In genomic region chr19:17244618-17245534, GRCh38 we compare ENCODE assay signal across 8 cellular contexts. TPM values are rescaled to one million over a fixed set of nuclear protein-coding genes. Genes with fewer than 3 reads are reported as not detected.
A peak's percentile ranks its signal among the peaks of the same experiment; 100 is the strongest.
DNase-seq lines count a peak whose midpoint lies in the region; ATAC-seq and TF ChIP-seq lines count a peak whose summit lies in the region.

No MANE protein-coding gene starts in this region.

- no peaks in the 10 kb centered on the region for H3K9me3 Mint-ChIP-seq in activated naive CD4-positive, alpha-beta T cell treated with anti-CD3 and anti-CD28 coated beads for 36 hours

- H3K36me3 Mint-ChIP-seq in activated naive CD4-positive, alpha-beta T cell treated with anti-CD3 and anti-CD28 coated beads for 36 hours (ENCODE audit: low read depth), result no peaks in the 10 kb centered on the region

- peaks cover 4% of the 10 kb centered on the region for H3K4me1 Mint-ChIP-seq in activated naive CD4-positive, alpha-beta T cell treated with anti-CD3 and anti-CD28 coated beads for 36 hours (ENCODE audit: low read depth)

- intact Hi-C loops in activated naive CD4-positive, alpha-beta T cell treated with anti-CD3 and anti-CD28 coated beads for 36 hours (cut with micrococcal nuclease), result no loop called here

- no peaks in the 10 kb centered on the region for H3K9me3 ChIP-seq in osteoblast (ENCODE audit: low read depth, low read length)

- no peak for TF ChIP-seq CTCF in osteoblast (IDR thresholded peaks at IDR 0.05; ENCODE audit: extremely low read depth, low read depth, low read length)

- H3K27me3 Mint-ChIP-seq in activated naive CD4-positive, alpha-beta T cell treated with anti-CD3 and anti-CD28 coated beads for 36 hours (ENCODE audit: low read depth), result no peaks in the 10 kb centered on the region

- CTCF ChIA-PET in activated naive CD4-positive, alpha-beta T cell treated with anti-CD3 and anti-CD28 coated beads for 36 hours (lab: Charles Lee), result interaction anchor here (1.2 kb wide), 1 partner anchor 14 kb away, joined by 3 read pairs; no protein-coding TSS in a partner anchor

- DNase-seq in activated naive CD4-positive, alpha-beta T cell treated with anti-CD3 and anti-CD28 coated beads for 36 hours, result no peak
- DNase-seq in activated naive CD4-positive, alpha-beta T cell (lab: John Stamatoyannopoulos, UW), result no peak
- DNase-seq in OCI-M1 (lab: John Stamatoyannopoulos, UW) (peak; percentile 43), epithelial cell of prostate (ENCODE audit: low read depth, low spot score) (no peak), osteoblast (ENCODE audit: insufficient read length, low spot score, missing footprints) (peak; percentile 93), hepatic stellate cell (ENCODE audit: low spot score) (no peak)

- ATAC-seq in HG02938 (IDR thresholded peaks at IDR 0.05; ENCODE audit: unreplicated experiment) (no peak), GM18858 (IDR thresholded peaks at IDR 0.05; ENCODE audit: unreplicated experiment) (no peak)

- H3K36me3 ChIP-seq in osteoblast (ENCODE audit: insufficient read depth, low read length), result peaks cover 2% of the 10 kb centered on the region

- H3K27me3 ChIP-seq in osteoblast (ENCODE audit: insufficient read depth, low read length), result no peaks in the 10 kb centered on the region

- H4K20me1 ChIP-seq in osteoblast (ENCODE audit: insufficient read depth, low read length), result peaks cover 26% of the 10 kb centered on the region

- peak overlapping the region; percentile 46 for H3K4me3 Mint-ChIP-seq in activated naive CD4-positive, alpha-beta T cell treated with anti-CD3 and anti-CD28 coated beads for 36 hours

- peak overlapping the region; percentile 91 for H3K4me3 ChIP-seq in osteoblast (ENCODE audit: insufficient read depth, low read length)

- peak overlapping the region; percentile 92 for H3K4me2 ChIP-seq in osteoblast (ENCODE audit: insufficient read depth, low read length)

- H3K27ac Mint-ChIP-seq in activated naive CD4-positive, alpha-beta T cell treated with anti-CD3 and anti-CD28 coated beads for 36 hours, result no peak overlapping the region

- H3K4me1 ChIP-seq in osteoblast (ENCODE audit: insufficient read depth, low read length), result peaks cover 32% of the 10 kb centered on the region

- H3K27ac ChIP-seq in epithelial cell of prostate (peak overlapping the region; percentile 84), osteoblast (ENCODE audit: low read depth, low read length) (no peak overlapping the region)

- H3K79me2 ChIP-seq in osteoblast (ENCODE audit: insufficient read depth, low read length), result peaks cover 46% of the 10 kb centered on the region

- no peak overlapping the region for H2AFZ ChIP-seq in osteoblast (ENCODE audit: low read length)

RNA-seq across cellular contexts. Expression of gene NR2F6, which starts 0.8 kb away (rescaled TPM):
- 1 to 10 TPM; 5.3 to 6.0 TPM for total RNA-seq in activated naive CD4-positive, alpha-beta T cell treated with anti-CD3 and anti-CD28 coated beads for 36 hours
- total RNA-seq in osteoblast, result 29.5 and 32.2 TPM in 2 replicates

RNA-seq across cellular contexts. Expression of gene OCEL1, which starts 18.9 kb away (rescaled TPM):
- total RNA-seq in activated naive CD4-positive, alpha-beta T cell treated with anti-CD3 and anti-CD28 coated beads for 36 hours, result 1 to 10 TPM; 8.7 to 9.3 TPM
- 2.4 and 3.3 TPM in 2 replicates for total RNA-seq in osteoblast

RNA-seq across cellular contexts. Expression of gene USHBP1, which starts 19.7 kb away (rescaled TPM):
- total RNA-seq in activated naive CD4-positive, alpha-beta T cell treated with anti-CD3 and anti-CD28 coated beads for 36 hours, result under 1 TPM in 1 of 2 experiments, not detected in 1; 0.20 TPM
- not detected in 2 replicates for total RNA-seq in osteoblast

RNA-seq across cellular contexts. Expression of gene BABAM1, which starts 22.4 kb away (rescaled TPM):
- total RNA-seq in activated naive CD4-positive, alpha-beta T cell treated with anti-CD3 and anti-CD28 coated beads for 36 hours, result 100 to 1,000 TPM; 108 to 109 TPM
- 74.8 and 76.7 TPM in 2 replicates for total RNA-seq in osteoblast

RNA-seq across cellular contexts. Expression of gene USE1, which starts 29.7 kb away (rescaled TPM):
- total RNA-seq in activated naive CD4-positive, alpha-beta T cell treated with anti-CD3 and anti-CD28 coated beads for 36 hours, result 10 to 100 TPM; 24.7 to 25.3 TPM
- total RNA-seq in osteoblast, result 22.4 and 25.7 TPM in 2 replicates

Comparison
In these comparisons a context has a peak if more than half of its experiments do, and no peak if none do; other contexts are left out.
1. DNase-seq: peak in OCI-M1 (single experiment) and osteoblast (single experiment); none in activated naive CD4-positive, alpha-beta T cell treated with anti-CD3 and anti-CD28 coated beads for 36 hours (single experiment), activated naive CD4-positive, alpha-beta T cell (0 of 4), epithelial cell of prostate (single experiment) and hepatic stellate cell (single experiment).